In genomic region chr4:102579794-102580462, GRCh38 we compare ENCODE assay signal across 17 cellular contexts.
DNase-seq lines count a peak whose midpoint lies in the region; ATAC-seq and TF ChIP-seq lines count a peak whose summit lies in the region.
"Had no signal": no experiment of that assay in that cellular context is flagged by ENCODE, and none has a peak within 500 bp of the region (broad histone marks: within the 10 kb centered on the region; RNA-seq: fewer than 3 reads in every experiment).

No MANE protein-coding gene starts in this region.

- DNase-seq in stimulated activated naive CD8-positive, alpha-beta T cell treated with anti-CD3 and anti-CD28 coated beads, Interleukin-15, Interleukin-2, amounts not matched to agents 100 U/mL and 50 U/mL, for 24 hours, result no peak
- DNase-seq in stimulated activated naive CD8-positive, alpha-beta T cell treated with anti-CD3 and anti-CD28 coated beads, Interleukin-15, amount 100 ng/mL, for 72 hours, result no peak
- DNase-seq in omental fat pad (ENCODE audit: low spot score) (no peak), osteocyte (ENCODE audit: extremely low spot score, unreplicated experiment) (no peak)
- DNase-seq: activated gamma-delta T cell; brain microvascular endothelial cell; cortex of kidney; MG63; naive B cell; stimulated activated CD4-positive, alpha-beta T cell treated with anti-CD3 and anti-CD28 coated beads, Interleukin-4, amount 100 ng/mL, for 4 hours; testis had no signal

- H3K27me3 Mint-ChIP-seq in stimulated activated naive CD8-positive, alpha-beta T cell treated with anti-CD3 and anti-CD28 coated beads, Interleukin-15, amount 100 ng/mL, for 72 hours, result no peaks in the 10 kb centered on the region
- H3K27me3 Mint-ChIP-seq in activated T-helper 17 cell treated with anti-CD3 and anti-CD28 coated beads, Interleukin-2, amount 50 U/mL, for 72 hours, result no peaks in the 10 kb centered on the region
- no peaks in the 10 kb centered on the region for H3K27me3 Mint-ChIP-seq in osteocyte (ENCODE audit: unreplicated experiment)
- H3K27me3 Mint-ChIP-seq: IgD-negative memory B cell, memory B cell, naive B cell had no signal

- H3K4me3 Mint-ChIP-seq in stimulated activated naive CD8-positive, alpha-beta T cell treated with anti-CD3 and anti-CD28 coated beads, Interleukin-15, amount 100 ng/mL, for 72 hours, result peak overlapping the region in 1 of 2 donors; percentile 65
- peak overlapping the region; percentile 60 for H3K4me3 Mint-ChIP-seq in activated T-helper 17 cell treated with anti-CD3 and anti-CD28 coated beads, Interleukin-2, amount 50 U/mL, for 72 hours
- no peak overlapping the region for H3K4me3 Mint-ChIP-seq in osteocyte (ENCODE audit: unreplicated experiment)
- H3K4me3 Mint-ChIP-seq: IgD-negative memory B cell, memory B cell, naive B cell had no signal

- peak; percentile 15 for ATAC-seq in stimulated activated naive CD8-positive, alpha-beta T cell treated with anti-CD3 and anti-CD28 coated beads, Interleukin-15, Interleukin-2, amounts not matched to agents 100 U/mL and 50 U/mL, for 24 hours
- ATAC-seq in stimulated activated naive CD8-positive, alpha-beta T cell treated with anti-CD3 and anti-CD28 coated beads, Interleukin-15, amount 100 ng/mL, for 72 hours, result no peak
- ATAC-seq in GM21529 (IDR thresholded peaks at IDR 0.05; ENCODE audit: unreplicated experiment), result peak; percentile 38
- peak; percentile 19 for ATAC-seq in activated T-helper 17 cell treated with anti-CD3 and anti-CD28 coated beads, Interleukin-2, amount 50 U/mL, for 72 hours (replicated peaks)
- ATAC-seq in omental fat pad (ENCODE audit: low FRiP score), result no peak
- no peak for ATAC-seq in HG03521 (IDR thresholded peaks at IDR 0.05; ENCODE audit: unreplicated experiment)
- ATAC-seq: SK-N-SH treated with all-trans-retinoic acid at 6 μM for 48 hours had no signal

- TF ChIP-seq CTCF in omental fat pad (IDR thresholded peaks at IDR 0.05), result no peak
- no peak for TF ChIP-seq CTCF in osteocyte (IDR thresholded peaks at IDR 0.05)

- H3K4me1 Mint-ChIP-seq in stimulated activated naive CD8-positive, alpha-beta T cell treated with anti-CD3 and anti-CD28 coated beads, Interleukin-15, amount 100 ng/mL, for 72 hours, result peaks cover 65% of the 10 kb centered on the region
- peaks cover 51% of the 10 kb centered on the region for H3K4me1 Mint-ChIP-seq in activated T-helper 17 cell treated with anti-CD3 and anti-CD28 coated beads, Interleukin-2, amount 50 U/mL, for 72 hours
- peaks cover 8% of the 10 kb centered on the region for H3K4me1 Mint-ChIP-seq in osteocyte (ENCODE audit: unreplicated experiment)

- H3K9me3 Mint-ChIP-seq in stimulated activated naive CD8-positive, alpha-beta T cell treated with anti-CD3 and anti-CD28 coated beads, Interleukin-15, amount 100 ng/mL, for 72 hours, result no peaks in the 10 kb centered on the region
- H3K9me3 Mint-ChIP-seq in activated T-helper 17 cell treated with anti-CD3 and anti-CD28 coated beads, Interleukin-2, amount 50 U/mL, for 72 hours, result peaks cover 5% of the 10 kb centered on the region
- H3K9me3 Mint-ChIP-seq in osteocyte (ENCODE audit: unreplicated experiment), result no peaks in the 10 kb centered on the region
- H3K9me3 Mint-ChIP-seq: IgD-negative memory B cell, memory B cell, naive B cell had no signal

- peak overlapping the region in 1 of 2 donors; percentile 33 for H3K27ac Mint-ChIP-seq in stimulated activated naive CD8-positive, alpha-beta T cell treated with anti-CD3 and anti-CD28 coated beads, Interleukin-15, amount 100 ng/mL, for 72 hours
- peak overlapping the region; percentile 84 for H3K27ac Mint-ChIP-seq in activated T-helper 17 cell treated with anti-CD3 and anti-CD28 coated beads, Interleukin-2, amount 50 U/mL, for 72 hours
- no peak overlapping the region for H3K27ac Mint-ChIP-seq in osteocyte (ENCODE audit: unreplicated experiment)
- H3K27ac Mint-ChIP-seq: memory B cell had no signal

- H3K36me3 Mint-ChIP-seq in activated T-helper 17 cell treated with anti-CD3 and anti-CD28 coated beads, Interleukin-2, amount 50 U/mL, for 72 hours (ENCODE audit: low read depth), result peaks cover 100% of the 10 kb centered on the region
- peaks cover 63% of the 10 kb centered on the region for H3K36me3 Mint-ChIP-seq in osteocyte (ENCODE audit: unreplicated experiment)

Comparison
In these comparisons a context has a peak if more than half of its experiments do, and no peak if none do; other contexts are left out.
1. ATAC-seq: peak in stimulated activated naive CD8-positive, alpha-beta T cell treated with anti-CD3 and anti-CD28 coated beads, Interleukin-15, Interleukin-2, amounts not matched to agents 100 U/mL and 50 U/mL, for 24 hours (single experiment), GM21529 (single experiment) and activated T-helper 17 cell treated with anti-CD3 and anti-CD28 coated beads, Interleukin-2, amount 50 U/mL, for 72 hours (single experiment); none in stimulated activated naive CD8-positive, alpha-beta T cell treated with anti-CD3 and anti-CD28 coated beads, Interleukin-15, amount 100 ng/mL, for 72 hours (single experiment), omental fat pad (single experiment) and HG03521 (single experiment).